In genomic region chr10:127587668-127588395, GRCh38 we compare ENCODE assay signal across 21 cellular contexts. TPM values are rescaled to one million over a fixed set of nuclear protein-coding genes. Genes with fewer than 3 reads are reported as not detected.
"Had no signal": no experiment of that assay in that cellular context is flagged by ENCODE, and none has a peak within 500 bp of the region (broad histone marks: within the 10 kb centered on the region; RNA-seq: fewer than 3 reads in every experiment).

No MANE protein-coding gene starts in this region.

- H3K4me3 Mint-ChIP-seq: activated CD4-positive, alpha-beta T cell treated with anti-CD3 and anti-CD28 coated beads, Interleukin-2, amount 10 ng/mL, durations not matched to agents 24 days and 14 days; activated CD8-positive, alpha-beta T cell treated with anti-CD3 and anti-CD28 coated beads for 36 hours; activated naive CD4-positive, alpha-beta T cell treated with anti-CD3 and anti-CD28 coated beads for 36 hours; activated T-cell treated with anti-CD3 and anti-CD28 coated beads, Interleukin-2, amount 50 U/mL, for 24 hours; mesothelial cell of epicardium; nephron progenitor cell; stimulated activated naive CD8-positive, alpha-beta T cell treated with anti-CD3 and anti-CD28 coated beads, Interleukin-15, amount 100 ng/mL, for 72 hours had no signal

- H3K27me3 ChIP-seq: brain microvascular endothelial cell, right lobe of liver had no signal

- H3K9me3 ChIP-seq: right lobe of liver had no signal

- H3K4me1 ChIP-seq: right lobe of liver had no signal

- H3K27ac Mint-ChIP-seq: activated CD4-positive, alpha-beta T cell treated with anti-CD3 and anti-CD28 coated beads, Interleukin-2, amount 10 ng/mL, durations not matched to agents 24 days and 14 days; activated CD8-positive, alpha-beta T cell treated with anti-CD3 and anti-CD28 coated beads for 36 hours; activated naive CD4-positive, alpha-beta T cell treated with anti-CD3 and anti-CD28 coated beads for 36 hours; activated T-cell treated with anti-CD3 and anti-CD28 coated beads, Interleukin-2, amount 50 U/mL, for 24 hours; mesothelial cell of epicardium; nephron progenitor cell; stimulated activated naive CD8-positive, alpha-beta T cell treated with anti-CD3 and anti-CD28 coated beads, Interleukin-15, amount 100 ng/mL, for 72 hours had no signal

- DNase-seq: activated CD4-positive, alpha-beta T cell treated with anti-CD3 and anti-CD28 coated beads, Interleukin-2, amount 10 ng/mL, durations not matched to agents 24 days and 14 days; activated CD8-positive, alpha-beta T cell treated with anti-CD3 and anti-CD28 coated beads for 36 hours; activated naive CD4-positive, alpha-beta T cell treated with anti-CD3 and anti-CD28 coated beads for 36 hours; activated T-cell treated with anti-CD3 and anti-CD28 coated beads, Interleukin-2, amount 50 U/mL, for 24 hours; aorta; brain microvascular endothelial cell; cerebellar nuclear complex; foreskin fibroblast; nephron progenitor cell; right lobe of liver; SHP77 treated with DMSO at 0.1 percent for 48 hours; small intestine; stimulated activated CD4-positive, alpha-beta T cell treated with anti-CD3 and anti-CD28 coated beads, Interleukin-4, amount 100 ng/mL, for 1 hour; stimulated activated naive CD8-positive, alpha-beta T cell treated with anti-CD3 and anti-CD28 coated beads, Interleukin-15, amount 100 ng/mL, for 72 hours; T-helper 1 cell; T1000 had no signal

- H3K27ac ChIP-seq: brain microvascular endothelial cell, epithelial cell of prostate, right lobe of liver had no signal

- H3K36me3 ChIP-seq: brain microvascular endothelial cell, right lobe of liver had no signal

- H3K4me3 ChIP-seq: right lobe of liver had no signal

- H3K9me3 Mint-ChIP-seq: activated CD4-positive, alpha-beta T cell treated with anti-CD3 and anti-CD28 coated beads, Interleukin-2, amount 10 ng/mL, durations not matched to agents 24 days and 14 days; activated CD8-positive, alpha-beta T cell treated with anti-CD3 and anti-CD28 coated beads for 36 hours; activated naive CD4-positive, alpha-beta T cell treated with anti-CD3 and anti-CD28 coated beads for 36 hours; activated T-cell treated with anti-CD3 and anti-CD28 coated beads, Interleukin-2, amount 50 U/mL, for 24 hours had no signal

- H3K36me3 Mint-ChIP-seq: mesothelial cell of epicardium had no signal

- ATAC-seq: activated CD8-positive, alpha-beta T cell treated with anti-CD3 and anti-CD28 coated beads for 36 hours; right lobe of liver; stimulated activated naive CD8-positive, alpha-beta T cell treated with anti-CD3 and anti-CD28 coated beads, Interleukin-15, amount 100 ng/mL, for 72 hours had no signal

- H3K4me1 Mint-ChIP-seq: activated CD4-positive, alpha-beta T cell treated with anti-CD3 and anti-CD28 coated beads, Interleukin-2, amount 10 ng/mL, durations not matched to agents 24 days and 14 days; mesothelial cell of epicardium; nephron progenitor cell; stimulated activated naive CD8-positive, alpha-beta T cell treated with anti-CD3 and anti-CD28 coated beads, Interleukin-15, amount 100 ng/mL, for 72 hours had no signal

RNA-seq across cellular contexts. Expression of gene NPS, which starts 38.7 kb away (rescaled TPM):
- total RNA-seq: activated CD4-positive, alpha-beta T cell treated with anti-CD3 and anti-CD28 coated beads, Interleukin-2, amount 10 ng/mL, durations not matched to agents 24 days and 14 days; activated CD8-positive, alpha-beta T cell treated with anti-CD3 and anti-CD28 coated beads for 36 hours; activated naive CD4-positive, alpha-beta T cell treated with anti-CD3 and anti-CD28 coated beads for 36 hours; aorta; kidney epithelial cell; lower leg skin; mesothelial cell of epicardium; right lobe of liver had no signal
- polyA plus RNA-seq: aorta, small intestine, thymus had no signal
